Comparison of ENCODE assay signal across 20 cellular contexts in the genomic region with DNA sequence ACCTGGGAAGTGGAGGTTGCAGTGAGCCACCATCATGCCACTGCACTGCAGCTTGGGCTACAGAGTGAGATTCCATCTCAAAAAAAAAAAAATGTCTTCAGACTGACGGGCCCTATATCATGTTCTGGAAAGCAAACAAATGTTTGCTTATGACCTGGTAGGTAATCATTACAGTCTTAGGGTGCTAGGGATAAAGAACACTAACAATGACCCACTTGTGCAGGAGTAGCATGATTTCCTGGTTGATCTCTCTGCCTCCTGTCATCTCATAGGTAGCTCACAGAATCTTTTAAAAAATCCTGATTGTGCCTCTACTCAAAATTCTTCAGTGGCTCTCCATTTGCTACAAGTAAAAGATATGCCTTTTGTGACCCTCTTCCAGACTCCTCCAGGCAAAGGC.
A peak's percentile ranks its signal among the peaks of the same experiment; 100 is the strongest.
DNase-seq lines count a peak whose midpoint lies in the region; ATAC-seq and TF ChIP-seq lines count a peak whose summit lies in the region.
"Had no signal": no experiment of that assay in that cellular context is flagged by ENCODE, and none has a peak within 500 bp of the region (broad histone marks: within the 10 kb centered on the region; RNA-seq: fewer than 3 reads in every experiment).

No MANE protein-coding gene starts in this region.

- H3K9me3 ChIP-seq in SK-N-SH = peaks cover 7% of the 10 kb centered on the region; the same call in 1 of the 2 replicates
- no peaks in the 10 kb centered on the region for H3K9me3 ChIP-seq in skeletal muscle satellite cell (replicated peaks; ENCODE audit: low read length)
- peaks cover 0 to 12% (median 6%) of the 10 kb centered on the region in 4 donors for H3K9me3 ChIP-seq in esophagus muscularis mucosa

- POLR2A ChIA-PET in SK-N-SH (lab: Yijun Ruan, JAX) = no interaction called here

- no peak for TF ChIP-seq RAD21 in SK-N-SH (IDR thresholded peaks at IDR 0.05; ENCODE audit: low read length)

- TF ChIP-seq EP300 in SK-N-SH (IDR thresholded peaks at IDR 0.05; ENCODE audit: borderline replicate concordance in 1 of 2, low read depth in 1 of 2, low read length in 1 of 2) (no peak), esophagus muscularis mucosa (IDR thresholded peaks at IDR 0.05) (no peak)

- intact Hi-C loops in Calu3 (cut with micrococcal nuclease; ENCODE audit: unreplicated experiment) = loop anchor here (1.0 kb wide), 1 partner anchor 16 kb away; no protein-coding TSS in a partner anchor
- intact Hi-C loops in left colon (cut with DNase I, micrococcal nuclease) = no loop called here
- intact Hi-C loops in esophagus muscularis mucosa (cut with DNase I) = no loop called here

- H3K4me1 Mint-ChIP-seq in Calu3 (ENCODE audit: low read depth, unreplicated experiment) = peaks cover 48% of the 10 kb centered on the region
- no peaks in the 10 kb centered on the region for H3K4me1 Mint-ChIP-seq in T-helper 2 cell treated with Interferon-gamma antibody and Interleukin-4, amounts not matched to agents 5 μg/mL and 100 μg/mL, for 36 hours (ENCODE audit: low read depth)

- peak; percentile 27 for DNase-seq in Calu3
- DNase-seq in SK-N-SH = no peak
- DNase-seq in left colon = no peak
- no peak for DNase-seq in esophagus muscularis mucosa (ENCODE audit: extremely low spot score)
- DNase-seq in dedifferentiated amniotic fluid mesenchymal stem cell (ENCODE audit: extremely low spot score) = no peak
- no peak for DNase-seq in activated CD4-positive, CD25-positive, alpha-beta regulatory T cell (lab: John Stamatoyannopoulos, UW)
- no peak for DNase-seq in T-helper 2 cell treated with Interferon-gamma antibody and Interleukin-4, amounts not matched to agents 5 μg/mL and 100 μg/mL, for 36 hours (ENCODE audit: low spot score)
- DNase-seq: activated CD4-positive, alpha-beta memory T cell treated with anti-CD3 and anti-CD28 coated beads, Interleukin-2, amount 10 ng/mL, durations not matched to agents 7 days and 5 days; activated naive CD8-positive, alpha-beta T cell treated with anti-CD3 and anti-CD28 coated beads, Interleukin-2, amount 10 ng/mL, durations not matched to agents 7 days and 5 days; activated T-cell treated with anti-CD3 and anti-CD28 coated beads, Interleukin-2, amount 50 U/mL, for 48 hours; CD4-positive, alpha-beta T cell; DND-41; effector CD8-positive, alpha-beta T cell; NCI-H1105; NCI-H748 treated with DMSO at 0.1 percent for 48 hours; PC-3; stimulated activated naive CD4-positive, alpha-beta T cell treated with Interleukin-2 at 50 U/mL for 16 hours had no signal

- H3K36me3 ChIP-seq in SK-N-SH (replicated peaks in 1 of 2; ENCODE audit: control insufficient read depth in 1 of 2, insufficient read depth in 2 of 2, low read length in 1 of 2) (peaks cover 0 to 34% of the 10 kb centered on the region in 2 experiments), skeletal muscle satellite cell (ENCODE audit: insufficient read depth, low read length) (peaks cover 12% of the 10 kb centered on the region), esophagus muscularis mucosa (peaks cover 0 to 12% (median 3%) of the 10 kb centered on the region in 4 donors)
- H3K36me3 ChIP-seq: cardiac muscle cell had no signal

- H2AFZ ChIP-seq in SK-N-SH (ENCODE audit: low read depth) = no peak overlapping the region

- no peaks in the 10 kb centered on the region for H3K9me2 ChIP-seq in SK-N-SH

- 79% methylated on average over 1 of the region's 1 CpG for WGBS in SK-N-SH (ENCODE audit: low lambda C conversion rate)
- 100% methylated on average over 1 of the region's 1 CpG for WGBS in esophagus muscularis mucosa

- H4K20me1 ChIP-seq in SK-N-SH (ENCODE audit: insufficient read depth) = no peaks in the 10 kb centered on the region

- ATAC-seq in left colon = peak; percentile 97
- ATAC-seq: PC-3 had no signal

- H3K27ac Mint-ChIP-seq in Calu3 (ENCODE audit: unreplicated experiment) = peak overlapping the region; percentile 94
- no peak overlapping the region for H3K27ac Mint-ChIP-seq in T-helper 2 cell treated with Interferon-gamma antibody and Interleukin-4, amounts not matched to agents 5 μg/mL and 100 μg/mL, for 36 hours
- H3K27ac Mint-ChIP-seq: activated CD4-positive, alpha-beta memory T cell treated with anti-CD3 and anti-CD28 coated beads, Interleukin-2, amount 10 ng/mL, durations not matched to agents 7 days and 5 days; activated naive CD8-positive, alpha-beta T cell treated with anti-CD3 and anti-CD28 coated beads, Interleukin-2, amount 10 ng/mL, durations not matched to agents 7 days and 5 days; CD4-positive, alpha-beta T cell had no signal

- peak overlapping the region; percentile 72 for H3K4me2 ChIP-seq in SK-N-SH
- H3K4me2 ChIP-seq in skeletal muscle satellite cell (ENCODE audit: low read length) = peak overlapping the region; percentile 27
- H3K4me2 ChIP-seq: KMS-11 had no signal

- H3K9ac ChIP-seq in SK-N-SH = peak overlapping the region; percentile 38
- peak overlapping the region; percentile 73 for H3K9ac ChIP-seq in skeletal muscle satellite cell (ENCODE audit: low read depth, low read length)
- H3K9ac ChIP-seq: KMS-11 had no signal

- H3K9me3 Mint-ChIP-seq in Calu3 (ENCODE audit: low read depth, unreplicated experiment) = no peaks in the 10 kb centered on the region
- H3K9me3 Mint-ChIP-seq in T-helper 2 cell treated with Interferon-gamma antibody and Interleukin-4, amounts not matched to agents 5 μg/mL and 100 μg/mL, for 36 hours = peaks cover 13% of the 10 kb centered on the region
- H3K9me3 Mint-ChIP-seq: activated CD4-positive, alpha-beta memory T cell treated with anti-CD3 and anti-CD28 coated beads, Interleukin-2, amount 10 ng/mL, durations not matched to agents 7 days and 5 days had no signal

- H3K4me1 ChIP-seq in SK-N-SH (ENCODE audit: control insufficient read depth in 1 of 2, insufficient read depth in 2 of 2, low read depth in 1 of 2, low read length in 1 of 2) (peaks cover 3 to 33% of the 10 kb centered on the region in 2 experiments), skeletal muscle satellite cell (ENCODE audit: control insufficient read depth, insufficient read depth, low read length) (peaks cover 58% of the 10 kb centered on the region), esophagus muscularis mucosa (peaks cover 0 to 13% (median 5%) of the 10 kb centered on the region in 4 donors)

- no peaks in the 10 kb centered on the region for H3K27me3 ChIP-seq in SK-N-SH (ENCODE audit: insufficient read depth)
- no peaks in the 10 kb centered on the region for H3K27me3 ChIP-seq in skeletal muscle satellite cell (ENCODE audit: control insufficient read depth, insufficient read depth, low read length)
- H3K27me3 ChIP-seq in esophagus muscularis mucosa = no peaks in the 10 kb centered on the region
- H3K27me3 ChIP-seq: cardiac muscle cell had no signal

- CTCF ChIA-PET in Calu3 (lab: Charles Lee) (interaction anchor here (0.6 to 3.8 kb wide), 8 partner anchors 15 to 398 kb away, joined by 3 to 15 read pairs (median 4); no protein-coding TSS in a partner anchor), SK-N-SH (lab: Yijun Ruan, JAX) (interaction anchor here (1.5 to 2.1 kb wide), 2 partner anchors 27 to 38 kb away, joined by 3 to 8 read pairs; no protein-coding TSS in a partner anchor)

- no peak overlapping the region for H3K4me3 ChIP-seq in SK-N-SH (ENCODE audit: low read depth in 2 of 2, low read length in 1 of 2)
- H3K4me3 ChIP-seq in skeletal muscle satellite cell (ENCODE audit: low read length) = peak overlapping the region; percentile 22
- H3K4me3 ChIP-seq in esophagus muscularis mucosa = no peak overlapping the region
- H3K4me3 ChIP-seq: cardiac muscle cell had no signal

- peaks cover 45% of the 10 kb centered on the region for H3F3A ChIP-seq in SK-N-SH (replicated peaks; ENCODE audit: insufficient read depth)

- no peaks in the 10 kb centered on the region for H3K27me3 Mint-ChIP-seq in Calu3 (ENCODE audit: unreplicated experiment)
- H3K27me3 Mint-ChIP-seq in T-helper 2 cell treated with Interferon-gamma antibody and Interleukin-4, amounts not matched to agents 5 μg/mL and 100 μg/mL, for 36 hours (ENCODE audit: low read depth) = no peaks in the 10 kb centered on the region
- H3K27me3 Mint-ChIP-seq: activated CD4-positive, alpha-beta memory T cell treated with anti-CD3 and anti-CD28 coated beads, Interleukin-2, amount 10 ng/mL, durations not matched to agents 7 days and 5 days; activated naive CD8-positive, alpha-beta T cell treated with anti-CD3 and anti-CD28 coated beads, Interleukin-2, amount 10 ng/mL, durations not matched to agents 7 days and 5 days; CD4-positive, alpha-beta T cell had no signal

- H3K27ac ChIP-seq in SK-N-SH (ENCODE audit: low read depth in 2 of 2, low read length in 1 of 2) (peak overlapping the region; percentile 85 to 99; a peak in 3 of 4 replicates), esophagus muscularis mucosa (replicated peaks in 1 of 4) (no peak overlapping the region)
- H3K27ac ChIP-seq: KMS-11 had no signal

- peaks cover 11% of the 10 kb centered on the region for H3K36me3 Mint-ChIP-seq in Calu3 (ENCODE audit: insufficient read depth, unreplicated experiment)
- peaks cover 7% of the 10 kb centered on the region for H3K36me3 Mint-ChIP-seq in T-helper 2 cell treated with Interferon-gamma antibody and Interleukin-4, amounts not matched to agents 5 μg/mL and 100 μg/mL, for 36 hours (ENCODE audit: low read depth)

- peak overlapping the region; percentile 31 for H3K4me3 Mint-ChIP-seq in Calu3 (ENCODE audit: low read depth, unreplicated experiment)
- H3K4me3 Mint-ChIP-seq in T-helper 2 cell treated with Interferon-gamma antibody and Interleukin-4, amounts not matched to agents 5 μg/mL and 100 μg/mL, for 36 hours = no peak overlapping the region
- H3K4me3 Mint-ChIP-seq: activated CD4-positive, alpha-beta memory T cell treated with anti-CD3 and anti-CD28 coated beads, Interleukin-2, amount 10 ng/mL, durations not matched to agents 7 days and 5 days; activated naive CD8-positive, alpha-beta T cell treated with anti-CD3 and anti-CD28 coated beads, Interleukin-2, amount 10 ng/mL, durations not matched to agents 7 days and 5 days; CD4-positive, alpha-beta T cell had no signal

- H3K79me2 ChIP-seq in SK-N-SH (ENCODE audit: insufficient read depth) = peaks cover 6% of the 10 kb centered on the region; the same call in 1 of the 2 replicates

- TF ChIP-seq POLR2A in esophagus muscularis mucosa (IDR thresholded peaks at IDR 0.05; ENCODE audit: low read depth) = no peak

- BruUV-seq in Calu3 (replicated peaks; lab: Mats Ljungman, UMichigan) = no TSS peak

- no peak for TF ChIP-seq CTCF in Calu3 (IDR thresholded peaks at IDR 0.05; ENCODE audit: unreplicated experiment)
- TF ChIP-seq CTCF in SK-N-SH (IDR thresholded peaks at IDR 0.05) = no peak
- TF ChIP-seq CTCF in esophagus muscularis mucosa (IDR thresholded peaks at IDR 0.05) = no peak

TF ChIP-seq in SK-N-SH, 30 proteins besides CTCF, POLR2A, EP300 and RAD21 (continues in another document):
- TF ChIP-seq TAF1 (IDR thresholded peaks at IDR 0.05; ENCODE audit: borderline replicate concordance, low read depth, low read length) = no peak
- TF ChIP-seq, protein P1, sequence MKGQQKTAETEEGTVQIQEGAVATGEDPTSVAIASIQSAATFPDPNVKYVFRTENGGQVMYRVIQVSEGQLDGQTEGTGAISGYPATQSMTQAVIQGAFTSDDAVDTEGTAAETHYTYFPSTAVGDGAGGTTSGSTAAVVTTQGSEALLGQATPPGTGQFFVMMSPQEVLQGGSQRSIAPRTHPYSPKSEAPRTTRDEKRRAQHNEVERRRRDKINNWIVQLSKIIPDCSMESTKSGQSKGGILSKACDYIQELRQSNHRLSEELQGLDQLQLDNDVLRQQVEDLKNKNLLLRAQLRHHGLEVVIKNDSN (IDR thresholded peaks at IDR 0.05; ENCODE audit: borderline replicate concordance, low read depth) = no peak

Comparison
In these comparisons a context has a peak if more than half of its experiments do, and no peak if none do; other contexts are left out.
1. H3K27ac ChIP-seq: peak in SK-N-SH (2 of 2); none in esophagus muscularis mucosa (0 of 4).